1 cellular context compared by ENCODE assay signal in genomic region chr7:151462306-151462779, GRCh38.
TF ChIP-seq lines count a peak whose summit lies in the region.

No MANE protein-coding gene starts in this region.

TF ChIP-seq in GM12878, 131 proteins besides CTCF, POLR2A, EP300 and RAD21:
- no peak for TF ChIP-seq ATF7 (IDR thresholded peaks at IDR 0.05; ENCODE audit: low read depth)
- TF ChIP-seq NFIC (IDR thresholded peaks at IDR 0.05; ENCODE audit: low read depth, low read length) = no peak
- peak; percentile 83; the same call in 1 of the 2 replicates for TF ChIP-seq CBX5 (IDR thresholded peaks at IDR 0.05; ENCODE audit: low read depth)
- no peak for TF ChIP-seq MYB (IDR thresholded peaks at IDR 0.05; ENCODE audit: borderline replicate concordance, low read depth, low read length)
- TF ChIP-seq SMAD1 (IDR thresholded peaks at IDR 0.05; ENCODE audit: low read depth, partially characterized antibody) = no peak
- TF ChIP-seq EZH2 (IDR thresholded peaks at IDR 0.05; ENCODE audit: borderline replicate concordance, control insufficient read depth, low read depth, low read length) = no peak
- TF ChIP-seq KAT2A (conservative IDR thresholded peaks at IDR 0.05; ENCODE audit: control insufficient read depth, low read depth, low read length) = no peak
- no peak for TF ChIP-seq IRF3 (IDR thresholded peaks at IDR 0.05)
- TF ChIP-seq KLF5 (IDR thresholded peaks at IDR 0.05; ENCODE audit: partially characterized antibody) = peak; percentile 26
- TF ChIP-seq, protein P1, sequence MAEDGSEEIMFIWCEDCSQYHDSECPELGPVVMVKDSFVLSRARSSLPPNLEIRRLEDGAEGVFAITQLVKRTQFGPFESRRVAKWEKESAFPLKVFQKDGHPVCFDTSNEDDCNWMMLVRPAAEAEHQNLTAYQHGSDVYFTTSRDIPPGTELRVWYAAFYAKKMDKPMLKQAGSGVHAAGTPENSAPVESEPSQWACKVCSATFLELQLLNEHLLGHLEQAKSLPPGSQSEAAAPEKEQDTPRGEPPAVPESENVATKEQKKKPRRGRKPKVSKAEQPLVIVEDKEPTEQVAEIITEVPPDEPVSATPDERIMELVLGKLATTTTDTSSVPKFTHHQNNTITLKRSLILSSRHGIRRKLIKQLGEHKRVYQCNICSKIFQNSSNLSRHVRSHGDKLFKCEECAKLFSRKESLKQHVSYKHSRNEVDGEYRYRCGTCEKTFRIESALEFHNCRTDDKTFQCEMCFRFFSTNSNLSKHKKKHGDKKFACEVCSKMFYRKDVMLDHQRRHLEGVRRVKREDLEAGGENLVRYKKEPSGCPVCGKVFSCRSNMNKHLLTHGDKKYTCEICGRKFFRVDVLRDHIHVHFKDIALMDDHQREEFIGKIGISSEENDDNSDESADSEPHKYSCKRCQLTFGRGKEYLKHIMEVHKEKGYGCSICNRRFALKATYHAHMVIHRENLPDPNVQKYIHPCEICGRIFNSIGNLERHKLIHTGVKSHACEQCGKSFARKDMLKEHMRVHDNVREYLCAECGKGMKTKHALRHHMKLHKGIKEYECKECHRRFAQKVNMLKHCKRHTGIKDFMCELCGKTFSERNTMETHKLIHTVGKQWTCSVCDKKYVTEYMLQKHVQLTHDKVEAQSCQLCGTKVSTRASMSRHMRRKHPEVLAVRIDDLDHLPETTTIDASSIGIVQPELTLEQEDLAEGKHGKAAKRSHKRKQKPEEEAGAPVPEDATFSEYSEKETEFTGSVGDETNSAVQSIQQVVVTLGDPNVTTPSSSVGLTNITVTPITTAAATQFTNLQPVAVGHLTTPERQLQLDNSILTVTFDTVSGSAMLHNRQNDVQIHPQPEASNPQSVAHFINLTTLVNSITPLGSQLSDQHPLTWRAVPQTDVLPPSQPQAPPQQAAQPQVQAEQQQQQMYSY (CRISPR knock-in tag; IDR thresholded peaks at IDR 0.05) = no peak
- no peak for TF ChIP-seq GATAD2B (conservative IDR thresholded peaks at IDR 0.05; ENCODE audit: low read depth)
- TF ChIP-seq ZZZ3 (IDR thresholded peaks at IDR 0.05; ENCODE audit: control insufficient read depth, insufficient read length, low read depth) = no peak
